In the genomic region with DNA sequence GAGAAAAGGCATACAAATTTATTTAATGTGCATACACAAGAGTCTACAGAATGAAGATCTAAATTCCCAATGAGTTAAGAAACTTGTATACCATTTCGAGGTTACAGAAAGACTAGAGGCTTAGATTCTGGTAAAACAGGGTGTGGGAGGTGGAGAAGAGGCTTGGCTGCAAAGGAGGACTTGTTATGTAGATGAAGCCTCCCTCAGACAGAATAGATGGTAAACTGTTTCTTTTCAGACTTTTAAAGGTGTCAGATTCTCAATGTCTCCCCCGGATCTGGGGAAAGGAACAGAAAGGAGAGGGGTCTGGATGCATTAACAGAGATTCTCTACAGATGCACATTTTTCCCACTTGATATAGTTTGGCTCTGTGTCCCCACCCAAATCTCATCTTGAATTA, we compare ENCODE assay signal across 31 cellular contexts.
"Had no signal": no experiment of that assay in that cellular context is flagged by ENCODE, and none has a peak within 500 bp of the region (broad histone marks: within the 10 kb centered on the region; RNA-seq: fewer than 3 reads in every experiment).

No MANE protein-coding gene starts in this region.

- ATAC-seq: activated CD8-positive, alpha-beta T cell treated with anti-CD3 and anti-CD28 coated beads for 36 hours; activated T-cell treated with anti-CD3 and anti-CD28 coated beads, Interleukin-2, amount 50 U/mL, for 72 hours; body of pancreas; SK-N-SH treated with all-trans-retinoic acid at 6 μM for 48 hours; T-cell; T-helper 17 cell had no signal

- H3K27me3 ChIP-seq: body of pancreas, breast epithelium, MG63 had no signal

- H3K9me3 ChIP-seq: body of pancreas, breast epithelium, MG63 had no signal

- H3K4me3 ChIP-seq: body of pancreas, breast epithelium, MG63, PC-9 had no signal

- H3K4me3 Mint-ChIP-seq: activated CD4-positive, alpha-beta T cell treated with anti-CD3 and anti-CD28 coated beads, Interleukin-2, amount 10 ng/mL, durations not matched to agents 24 days and 14 days; activated CD8-positive, alpha-beta T cell treated with anti-CD3 and anti-CD28 coated beads for 36 hours; activated naive CD4-positive, alpha-beta T cell treated with anti-CD3 and anti-CD28 coated beads, Interleukin-2, amount 50 U/mL, for 24 hours; activated naive CD8-positive, alpha-beta T cell treated with anti-CD3 and anti-CD28 coated beads, Interleukin-2, amount 10 ng/mL, durations not matched to agents 7 days and 5 days; activated T-cell treated with anti-CD3 and anti-CD28 coated beads, Interleukin-2, amount 50 U/mL, for 72 hours; T-cell; T-helper 17 cell had no signal

- H3K36me3 Mint-ChIP-seq: activated naive CD4-positive, alpha-beta T cell treated with anti-CD3 and anti-CD28 coated beads, Interleukin-2, amount 50 U/mL, for 24 hours; activated naive CD8-positive, alpha-beta T cell treated with anti-CD3 and anti-CD28 coated beads, Interleukin-2, amount 10 ng/mL, durations not matched to agents 7 days and 5 days; T-cell had no signal

- H3K9me3 Mint-ChIP-seq: activated CD4-positive, alpha-beta T cell treated with anti-CD3 and anti-CD28 coated beads, Interleukin-2, amount 10 ng/mL, durations not matched to agents 24 days and 14 days; activated CD8-positive, alpha-beta T cell treated with anti-CD3 and anti-CD28 coated beads for 36 hours; activated naive CD4-positive, alpha-beta T cell treated with anti-CD3 and anti-CD28 coated beads, Interleukin-2, amount 50 U/mL, for 24 hours; activated naive CD8-positive, alpha-beta T cell treated with anti-CD3 and anti-CD28 coated beads, Interleukin-2, amount 10 ng/mL, durations not matched to agents 7 days and 5 days; activated T-cell treated with anti-CD3 and anti-CD28 coated beads, Interleukin-2, amount 50 U/mL, for 72 hours; activated T-helper 2 cell treated with anti-CD3 and anti-CD28 coated beads, Interferon-gamma antibody, Interleukin-2, Interleukin-4, amounts not matched to agents 10 μg/mL and 5 μg/mL and 100 μg/mL, durations not matched to agents 14 hours and 24 hours and 36 hours had no signal

- H3K27ac Mint-ChIP-seq: activated CD4-positive, alpha-beta T cell treated with anti-CD3 and anti-CD28 coated beads, Interleukin-2, amount 10 ng/mL, durations not matched to agents 24 days and 14 days; activated CD8-positive, alpha-beta T cell treated with anti-CD3 and anti-CD28 coated beads for 36 hours; activated naive CD4-positive, alpha-beta T cell treated with anti-CD3 and anti-CD28 coated beads, Interleukin-2, amount 50 U/mL, for 24 hours; activated naive CD8-positive, alpha-beta T cell treated with anti-CD3 and anti-CD28 coated beads, Interleukin-2, amount 10 ng/mL, durations not matched to agents 7 days and 5 days; activated T-cell treated with anti-CD3 and anti-CD28 coated beads, Interleukin-2, amount 50 U/mL, for 72 hours; activated T-helper 2 cell treated with anti-CD3 and anti-CD28 coated beads, Interferon-gamma antibody, Interleukin-2, Interleukin-4, amounts not matched to agents 10 μg/mL and 5 μg/mL and 100 μg/mL, durations not matched to agents 14 hours and 24 hours and 36 hours; T-cell; T-helper 17 cell had no signal

- H3K4me1 Mint-ChIP-seq: activated CD4-positive, alpha-beta T cell treated with anti-CD3 and anti-CD28 coated beads, Interleukin-2, amount 10 ng/mL, durations not matched to agents 24 days and 14 days; activated naive CD4-positive, alpha-beta T cell treated with anti-CD3 and anti-CD28 coated beads, Interleukin-2, amount 50 U/mL, for 24 hours; activated naive CD8-positive, alpha-beta T cell treated with anti-CD3 and anti-CD28 coated beads, Interleukin-2, amount 10 ng/mL, durations not matched to agents 7 days and 5 days; T-cell; T-helper 17 cell had no signal

- H3K36me3 ChIP-seq: breast epithelium, MG63 had no signal

- H3K4me1 ChIP-seq: body of pancreas, breast epithelium had no signal

- H3K27me3 Mint-ChIP-seq: activated CD4-positive, alpha-beta T cell treated with anti-CD3 and anti-CD28 coated beads, Interleukin-2, amount 10 ng/mL, durations not matched to agents 24 days and 14 days; activated naive CD4-positive, alpha-beta T cell treated with anti-CD3 and anti-CD28 coated beads, Interleukin-2, amount 50 U/mL, for 24 hours; activated naive CD8-positive, alpha-beta T cell treated with anti-CD3 and anti-CD28 coated beads, Interleukin-2, amount 10 ng/mL, durations not matched to agents 7 days and 5 days; T-helper 17 cell had no signal

- DNase-seq: activated CD4-positive, alpha-beta T cell treated with anti-CD3 and anti-CD28 coated beads, Interleukin-2, amount 10 ng/mL, durations not matched to agents 24 days and 14 days; activated CD4-positive, alpha-beta T cell treated with anti-CD3 and anti-CD28 coated beads, Interleukin-2, amount 50 U/mL, for 4 hours; activated CD4-positive, CD25-positive, alpha-beta regulatory T cell; activated CD8-positive, alpha-beta T cell treated with anti-CD3 and anti-CD28 coated beads for 36 hours; activated gamma-delta T cell; activated naive CD4-positive, alpha-beta T cell treated with Interleukin-2 at 50 U/mL for 16 hours; activated naive CD8-positive, alpha-beta T cell treated with anti-CD3 and anti-CD28 coated beads, Interleukin-2, amount 10 ng/mL, durations not matched to agents 7 days and 5 days; activated T-cell treated with anti-CD3 and anti-CD28 coated beads, Interleukin-2, amount 50 U/mL, for 1 hour; activated T-cell treated with anti-CD3 and anti-CD28 coated beads, Interleukin-2, amount 50 U/mL, for 72 hours; amygdala; body of pancreas; Kasumi-1; MG63; NCI-H1048; NCI-H1105 treated with DMSO at 0.1 percent for 48 hours; NCI-H1436; NCI-H1694; NCI-H1930; NCI-H2081 treated with DMSO at 0.1 percent for 48 hours; NCI-H345; NCI-H524 treated with DMSO at 0.1 percent for 48 hours; PC-9; SIG-M5; T-cell; T-helper 17 cell had no signal

- H3K27ac ChIP-seq: body of pancreas, breast epithelium, PC-9, RWPE1, VCaP had no signal
